In the genomic region with DNA sequence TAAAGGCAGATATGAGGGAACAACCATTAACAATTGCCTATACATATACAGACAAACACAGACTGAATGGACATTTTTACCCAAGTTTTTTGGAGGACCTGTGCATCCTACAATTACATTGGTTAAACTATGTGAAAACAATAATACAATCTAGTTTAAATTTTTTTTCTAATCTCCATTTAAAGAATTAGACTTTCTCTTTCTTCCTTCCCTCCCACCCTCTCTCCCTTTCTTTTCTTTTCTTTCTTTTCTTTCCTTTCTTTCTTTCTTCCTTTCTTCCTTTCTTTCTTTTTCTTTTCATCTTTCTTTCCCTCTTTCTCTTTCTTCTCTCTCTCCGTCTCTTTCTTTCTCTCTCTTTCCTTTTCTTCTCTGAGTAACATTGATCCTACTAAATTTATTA, we compare ENCODE assay signal across 9 cellular contexts.
"Had no signal": no experiment of that assay in that cellular context is flagged by ENCODE, and none has a peak within 500 bp of the region (broad histone marks: within the 10 kb centered on the region; RNA-seq: fewer than 3 reads in every experiment).

No MANE protein-coding gene starts in this region.

- DNase-seq: GM23248, GOT3, H7, IMR-90, KG1 had no signal

- H3K9ac ChIP-seq: GM23248 had no signal

- H3K9me3 ChIP-seq: HAP-1 had no signal

- H3K27ac ChIP-seq: GM23248, HL-60 had no signal

- ATAC-seq: HCT116, K562 had no signal

- H3K4me3 ChIP-seq: GM23248, HAP-1, K562 had no signal
